ENCODE assay signal across 15 cellular contexts in genomic region chr4:80097395-80098177, GRCh38. TPM values are rescaled to one million over a fixed set of nuclear protein-coding genes. Genes with fewer than 3 reads are reported as not detected.
DNase-seq lines count a peak whose midpoint lies in the region; ATAC-seq, FAIRE-seq and TF ChIP-seq lines count a peak whose summit lies in the region.
"Had no signal": no experiment of that assay in that cellular context is flagged by ENCODE, and none has a peak within 500 bp of the region (broad histone marks: within the 10 kb centered on the region; RNA-seq: fewer than 3 reads in every experiment).

No MANE protein-coding gene starts in this region.

- no peaks in the 10 kb centered on the region for H3K9me3 Mint-ChIP-seq in activated T-cell treated with anti-CD3 and anti-CD28 coated beads, Interleukin-2, amount 50 U/mL, for 72 hours
- H3K9me3 Mint-ChIP-seq in activated CD8-positive, alpha-beta T cell treated with anti-CD3 and anti-CD28 coated beads for 36 hours = no peaks in the 10 kb centered on the region
- H3K9me3 Mint-ChIP-seq: activated naive CD4-positive, alpha-beta T cell treated with anti-CD3 and anti-CD28 coated beads, Interleukin-2, amount 50 U/mL, for 24 hours had no signal

- no peaks in the 10 kb centered on the region for H3K36me3 Mint-ChIP-seq in activated T-cell treated with anti-CD3 and anti-CD28 coated beads, Interleukin-2, amount 50 U/mL, for 72 hours (ENCODE audit: insufficient read depth in 2 of 2)
- no peaks in the 10 kb centered on the region for H3K36me3 Mint-ChIP-seq in activated CD8-positive, alpha-beta T cell treated with anti-CD3 and anti-CD28 coated beads for 36 hours (ENCODE audit: low read depth)
- H3K36me3 Mint-ChIP-seq: activated naive CD4-positive, alpha-beta T cell treated with anti-CD3 and anti-CD28 coated beads, Interleukin-2, amount 50 U/mL, for 24 hours had no signal

- no peak for FAIRE-seq in K562 (lab: Jason Lieb, UNC)
- FAIRE-seq in keratinocyte (lab: Jason Lieb, UNC) = peak; percentile 77

- H4K20me1 ChIP-seq in K562 (replicated peaks; ENCODE audit: control insufficient read depth, insufficient read depth, low read length) (no peaks in the 10 kb centered on the region), keratinocyte (ENCODE audit: control insufficient read depth, extremely low read depth, insufficient read depth, low read length) (no peaks in the 10 kb centered on the region)

- H3K27me3 ChIP-seq in A673 (replicated peaks; ENCODE audit: insufficient read depth, low read depth, low read length, poor library complexity) (no peaks in the 10 kb centered on the region), K562 (ENCODE audit: control insufficient read depth in 2 of 2, insufficient read depth in 2 of 2, low read length in 2 of 2) (no peaks in the 10 kb centered on the region), keratinocyte (ENCODE audit: control insufficient read depth, extremely low read depth, insufficient read depth, low read length) (no peaks in the 10 kb centered on the region)

- TF ChIP-seq POLR2A in K562 (conservative IDR thresholded peaks at IDR 0.05) = no peak

- H3K9me3 ChIP-seq in A673 (ENCODE audit: low read depth, low read length, poor library complexity, severe bottlenecking) (no peaks in the 10 kb centered on the region), K562 (replicated peaks; ENCODE audit: control insufficient read depth, insufficient read depth, low read depth, low read length) (no peaks in the 10 kb centered on the region), keratinocyte (ENCODE audit: control insufficient read depth, low read depth, low read length) (no peaks in the 10 kb centered on the region)
- H3K9me3 ChIP-seq: lower lobe of right lung had no signal

- 70% methylated on average over 4 of the region's 4 CpGs for WGBS in K562 (ENCODE audit: insufficient coverage, low coverage, missing lambda C conversion rate)

- no peak overlapping the region for H3K4me3 Mint-ChIP-seq in activated T-cell treated with anti-CD3 and anti-CD28 coated beads, Interleukin-2, amount 50 U/mL, for 72 hours
- H3K4me3 Mint-ChIP-seq in activated CD8-positive, alpha-beta T cell treated with anti-CD3 and anti-CD28 coated beads for 36 hours = no peak overlapping the region
- H3K4me3 Mint-ChIP-seq: activated naive CD4-positive, alpha-beta T cell treated with anti-CD3 and anti-CD28 coated beads, Interleukin-2, amount 50 U/mL, for 24 hours; B cell had no signal

- no peak for TF ChIP-seq CTCF in A673 (conservative IDR thresholded peaks at IDR 0.05; ENCODE audit: low read depth, low read length)
- no peak for TF ChIP-seq CTCF in K562 (IDR thresholded peaks at IDR 0.05 in 2 of 3, conservative IDR thresholded peaks at IDR 0.05 in 1 of 3; ENCODE audit: insufficient read depth in 2 of 3, low read depth in 1 of 3, low read length in 3 of 3)
- TF ChIP-seq CTCF in keratinocyte (optimal IDR thresholded peaks at IDR 0.05 in 1 of 3, IDR thresholded peaks at IDR 0.05 in 1 of 3, conservative IDR thresholded peaks at IDR 0.05 in 1 of 3; ENCODE audit: extremely low read depth in 1 of 3, insufficient read depth in 2 of 3, low read length in 3 of 3) = no peak
- no peak for TF ChIP-seq CTCF in activated CD8-positive, alpha-beta T cell treated with anti-CD3 and anti-CD28 coated beads for 36 hours (IDR thresholded peaks at IDR 0.05)

- H3K9ac ChIP-seq in K562 (ENCODE audit: insufficient read depth in 1 of 2, low read depth in 2 of 2, low read length in 2 of 2) (no peak overlapping the region), keratinocyte (ENCODE audit: control insufficient read depth, extremely low read depth, insufficient read depth, low read length) (no peak overlapping the region)

- no peaks in the 10 kb centered on the region for H3K36me3 ChIP-seq in A673 (ENCODE audit: insufficient read depth, low read length, poor library complexity, severe bottlenecking)
- H3K36me3 ChIP-seq in K562 (ENCODE audit: control insufficient read depth, insufficient read depth, low read length) = no peaks in the 10 kb centered on the region
- no peaks in the 10 kb centered on the region for H3K36me3 ChIP-seq in keratinocyte (ENCODE audit: control insufficient read depth in 2 of 2, extremely low read depth in 1 of 2, insufficient read depth in 2 of 2, low read length in 2 of 2)
- H3K36me3 ChIP-seq: lower lobe of right lung had no signal

- TF ChIP-seq EP300 in K562 (IDR thresholded peaks at IDR 0.05; ENCODE audit: low read length) = no peak

- peak overlapping the region; percentile 25 for H2AFZ ChIP-seq in K562 (ENCODE audit: low read depth, low read length)
- H2AFZ ChIP-seq in keratinocyte (ENCODE audit: control insufficient read depth, low read length) = peak overlapping the region; percentile 42

- peaks cover 26% of the 10 kb centered on the region for H3K27me3 Mint-ChIP-seq in activated T-cell treated with anti-CD3 and anti-CD28 coated beads, Interleukin-2, amount 50 U/mL, for 72 hours (ENCODE audit: low read depth)
- H3K27me3 Mint-ChIP-seq in activated CD8-positive, alpha-beta T cell treated with anti-CD3 and anti-CD28 coated beads for 36 hours = peaks cover 1% of the 10 kb centered on the region

- in situ Hi-C loops in K562 (cut with MboI) = no loop called here

- H3K27ac ChIP-seq in A673 (ENCODE audit: low read depth, low read length, poor library complexity, severe bottlenecking) (no peak overlapping the region), K562 (ENCODE audit: extremely low read depth, low read depth, low read length) (no peak overlapping the region), keratinocyte (ENCODE audit: control insufficient read depth, insufficient read depth, low read length) (peak overlapping the region; percentile 10)
- H3K27ac ChIP-seq: lower lobe of right lung had no signal

- CTCF ChIA-PET in A673 (lab: Charles Lee) (no interaction called here), K562 (lab: Yijun Ruan, JAX; ENCODE audit: low intra/inter-chr PET ratio) (interaction anchor here (0.6 kb wide), 1 partner anchor 12 kb away, joined by 3 read pairs; no protein-coding TSS in a partner anchor)
- CTCF ChIA-PET in activated CD8-positive, alpha-beta T cell treated with anti-CD3 and anti-CD28 coated beads for 36 hours (lab: Charles Lee) = interaction anchor here (1.9 kb wide), 1 partner anchor 42 kb away, joined by 4 read pairs; no protein-coding TSS in a partner anchor

- POLR2A ChIA-PET in A673 (lab: Charles Lee; ENCODE audit: low non-redundant PET) (no interaction called here), K562 (lab: Yijun Ruan, JAX) (no interaction called here)
- POLR2A ChIA-PET in activated CD8-positive, alpha-beta T cell treated with anti-CD3 and anti-CD28 coated beads for 36 hours (lab: Charles Lee) = no interaction called here

- intact Hi-C loops in A673 (cut with micrococcal nuclease; ENCODE audit: unreplicated experiment) (no loop called here), K562 (cut with micrococcal nuclease) (no loop called here)
- intact Hi-C loops in activated CD8-positive, alpha-beta T cell treated with anti-CD3 and anti-CD28 coated beads for 36 hours (cut with micrococcal nuclease) = no loop called here

- H3K79me2 ChIP-seq in K562 (ENCODE audit: control insufficient read depth, insufficient read depth, low read length) = no peaks in the 10 kb centered on the region
- no peaks in the 10 kb centered on the region for H3K79me2 ChIP-seq in keratinocyte (ENCODE audit: control insufficient read depth, insufficient read depth, low read length)

- H3K4me1 ChIP-seq in A673 (ENCODE audit: insufficient read depth, low read length, poor library complexity, severe bottlenecking) (no peaks in the 10 kb centered on the region), K562 (replicated peaks in 1 of 2; ENCODE audit: control insufficient read depth in 2 of 2, insufficient read depth in 2 of 2, low read length in 2 of 2) (peaks cover 0 to 20% of the 10 kb centered on the region in 2 experiments; a peak in 4 of 5 replicates), keratinocyte (ENCODE audit: control insufficient read depth, extremely low read depth, insufficient read depth, low read length) (peaks cover 36% of the 10 kb centered on the region)

- peaks cover 15% of the 10 kb centered on the region for H3K4me1 Mint-ChIP-seq in activated T-cell treated with anti-CD3 and anti-CD28 coated beads, Interleukin-2, amount 50 U/mL, for 72 hours (ENCODE audit: low read depth)
- H3K4me1 Mint-ChIP-seq in activated CD8-positive, alpha-beta T cell treated with anti-CD3 and anti-CD28 coated beads for 36 hours (ENCODE audit: low read depth) = peaks cover 11% of the 10 kb centered on the region

- no peak overlapping the region for H3K27ac Mint-ChIP-seq in activated T-cell treated with anti-CD3 and anti-CD28 coated beads, Interleukin-2, amount 50 U/mL, for 72 hours
- no peak overlapping the region for H3K27ac Mint-ChIP-seq in activated CD8-positive, alpha-beta T cell treated with anti-CD3 and anti-CD28 coated beads for 36 hours
- H3K27ac Mint-ChIP-seq: activated naive CD4-positive, alpha-beta T cell treated with anti-CD3 and anti-CD28 coated beads, Interleukin-2, amount 50 U/mL, for 24 hours; B cell had no signal

- H3K4me3 ChIP-seq in A673 (ENCODE audit: low read depth, low read length, poor library complexity, severe bottlenecking) (no peak overlapping the region), K562 (no peak overlapping the region), keratinocyte (ENCODE audit: control insufficient read depth in 2 of 3, extremely low read depth in 1 of 3, insufficient read depth in 2 of 3, low read depth in 1 of 3, low read length in 3 of 3) (no peak overlapping the region)
- H3K4me3 ChIP-seq: lower lobe of right lung had no signal

- DNase-seq in A673 (ENCODE audit: low spot score) (peak; percentile 8), HT1080 (ENCODE audit: low read depth) (peak; percentile 79), K562 (ENCODE audit: extremely low read depth in 1 of 4, low spot score in 3 of 4) (peak in 2 of 4 experiments; percentile 22 to 68), keratinocyte (ENCODE audit: low read depth, low spot score) (peak; percentile 25), SKM-1 treated with dmso at 0.1 percent for 144 hours (lab: John Stamatoyannopoulos, UW; ENCODE audit: unreplicated experiment) (no peak)
- no peak for DNase-seq in activated T-cell treated with anti-CD3 and anti-CD28 coated beads, Interleukin-2, amount 50 U/mL, for 72 hours
- no peak for DNase-seq in activated CD8-positive, alpha-beta T cell treated with anti-CD3 and anti-CD28 coated beads for 36 hours
- DNase-seq: activated CD4-positive, alpha-beta T cell treated with anti-CD3 and anti-CD28 coated beads for 1 hour; lower lobe of right lung; MV-4-11; stimulated activated naive CD8-positive, alpha-beta T cell treated with anti-CD3 and anti-CD28 coated beads, Interleukin-15, Interleukin-2, amounts not matched to agents 100 U/mL and 50 U/mL, for 24 hours had no signal

- H3K9me1 ChIP-seq in K562 (ENCODE audit: control insufficient read depth, insufficient read depth, low read length) = no peaks in the 10 kb centered on the region
- H3K9me1 ChIP-seq in keratinocyte (ENCODE audit: control insufficient read depth, extremely low read depth, insufficient read depth, low read length) = no peaks in the 10 kb centered on the region

- TF ChIP-seq RAD21 in K562 (CRISPR knock-in tag; conservative IDR thresholded peaks at IDR 0.05 in 1 of 2, IDR thresholded peaks at IDR 0.05 in 1 of 2) = no peak

- dilution Hi-C loops in keratinocyte (cut with MboI; ENCODE audit: extremely low pct_ligation_motif_present, low sequenced_read_pairs) = no loop called here

- H3K4me2 ChIP-seq in K562 (ENCODE audit: insufficient read depth, low read length) = no peak overlapping the region
- H3K4me2 ChIP-seq in keratinocyte (ENCODE audit: control insufficient read depth, extremely low read depth, insufficient read depth, low read depth, low read length) = peak overlapping the region; percentile 38

- BruUV-seq in A673 (replicated peaks; lab: Mats Ljungman, UMichigan) (no TSS peak), K562 (replicated peaks; lab: Mats Ljungman, UMichigan) (no TSS peak)

- ATAC-seq in K562 = peak; percentile 64
- no peak for ATAC-seq in activated T-cell treated with anti-CD3 and anti-CD28 coated beads, Interleukin-2, amount 50 U/mL, for 72 hours (replicated peaks in 1 of 2)
- no peak for ATAC-seq in GM18861 (IDR thresholded peaks at IDR 0.05; ENCODE audit: unreplicated experiment)
- no peak for ATAC-seq in activated CD8-positive, alpha-beta T cell treated with anti-CD3 and anti-CD28 coated beads for 36 hours
- ATAC-seq: stimulated activated naive CD8-positive, alpha-beta T cell treated with anti-CD3 and anti-CD28 coated beads, Interleukin-15, Interleukin-2, amounts not matched to agents 100 U/mL and 50 U/mL, for 24 hours had no signal

RNA-seq across cellular contexts. Expression of gene ANTXR2, which starts 24.6 kb away (rescaled TPM):
- total RNA-seq in A673 (2021) (7.0 and 8.0 TPM in 2 replicates), K562 (2014; rRNA removed) (39.1 and 50.5 TPM in 2 replicates), K562 (2014; rRNA removed; fragmentation: Illumina TruSeq; extraction: Trizol) (75.4 and 103 TPM in 2 replicates), K562 (2015; rRNA removed; fragmentation: Illumina TruSeq; extraction: Trizol) (60.3 and 61.8 TPM in 2 replicates), K562 (2021) (68.1 and 83.8 TPM in 2 replicates)
- 72.7 and 78.9 TPM in 2 replicates for total RNA-seq in HT1080 (2014; rRNA removed; shearing (Covaris generic))
- 83.7 and 99.4 TPM in 2 replicates for polyA plus RNA-seq in HT1080 (2015; cell fraction: cytosol; rRNA removed)
- 170 and 174 TPM in 2 replicates for polyA plus RNA-seq in HT1080 (2015; cell fraction: nucleus; rRNA removed)
- 163 and 271 TPM in 2 replicates for total RNA-seq in K562 (2011; cell fraction: chromatin; rRNA removed; ENCODE audit: low replicate concordance)
- total RNA-seq in K562 (2011; cell fraction: nucleolus; rRNA removed) = 73.4 and 76.1 TPM in 2 replicates
- total RNA-seq in K562 (2011; cell fraction: nucleoplasm; rRNA removed) = 102 and 117 TPM in 2 replicates
- polyA plus RNA-seq in K562 (2011; rRNA removed) (51.7 and 79.1 TPM in 2 replicates), K562 (2014; fragmentation: Illumina TruSeq; extraction: Trizol) (62.5 and 71.0 TPM in 2 replicates), K562 (2014; fragmentation: Nextera tagmentation; extraction: Ambion mirVana) (10 to 100 TPM; 10.1 to 26.6 TPM), K562 (2014; rRNA removed) (34.8 and 37.4 TPM in 2 replicates), keratinocyte (41.3 to 109 TPM (median 89.1 TPM) in 3 replicates)
- polyA plus RNA-seq in K562 (2011; cell fraction: cytosol; rRNA removed) = 10.2 and 18.4 TPM in 2 replicates
- polyA plus RNA-seq in K562 (2011; cell fraction: nucleus; rRNA removed) = 42.2 and 47.3 TPM in 2 replicates
- 69.7 and 118 TPM in 2 replicates for polyA plus RNA-seq in K562 (2012)
- 139 and 146 TPM in 2 replicates for polyA minus RNA-seq in K562 (2011; rRNA and poly(A)+ RNA removed)
- polyA minus RNA-seq in K562 (2011; cell fraction: cytosol; rRNA and poly(A)+ RNA removed) = 33.9 and 51.2 TPM in 2 replicates
- 92.2 and 147 TPM in 2 replicates for polyA minus RNA-seq in K562 (2011; cell fraction: nucleus; rRNA and poly(A)+ RNA removed)
- polyA plus RNA-seq in keratinocyte (2011; ENCODE audit: low read depth) = 36.7 TPM
- polyA plus RNA-seq in keratinocyte (2011; cell fraction: cytosol; rRNA removed) = 22.9 and 39.5 TPM in 2 replicates
- polyA plus RNA-seq in keratinocyte (2011; cell fraction: nucleus; rRNA removed) = 109 and 142 TPM in 2 replicates
- 23.2 and 154 TPM in 2 replicates for polyA plus RNA-seq in keratinocyte (2012; ENCODE audit: low replicate concordance)
- polyA minus RNA-seq in keratinocyte = 25.4 to 104 TPM (median 30.3 TPM) in 3 replicates
- polyA minus RNA-seq in keratinocyte (2011; cell fraction: cytosol; rRNA and poly(A)+ RNA removed) = 18.2 TPM
- polyA minus RNA-seq in keratinocyte (2011; cell fraction: nucleus; rRNA and poly(A)+ RNA removed) = 93.2 and 218 TPM in 2 replicates
- total RNA-seq in activated T-cell treated with anti-CD3 and anti-CD28 coated beads, Interleukin-2, amount 50 U/mL, for 72 hours = 10 to 100 TPM in 1 of 2 donors, 1 to 10 TPM in 1; 6.7 to 12.4 TPM
- 1 to 10 TPM; 3.0 to 3.6 TPM for total RNA-seq in activated CD8-positive, alpha-beta T cell treated with anti-CD3 and anti-CD28 coated beads for 36 hours
- total RNA-seq: OCI-LY7 had no signal

Comparison
In these comparisons a context has a peak if more than half of its experiments do, and no peak if none do; other contexts are left out.
1. DNase-seq: peak in A673 (single experiment), HT1080 (single experiment) and keratinocyte (single experiment); none in SKM-1 treated with dmso at 0.1 percent for 144 hours (single experiment), activated T-cell treated with anti-CD3 and anti-CD28 coated beads, Interleukin-2, amount 50 U/mL, for 72 hours (0 of 2) and activated CD8-positive, alpha-beta T cell treated with anti-CD3 and anti-CD28 coated beads for 36 hours (single experiment).